Comparison of ENCODE assay signal across 8 cellular contexts in the genomic region with DNA sequence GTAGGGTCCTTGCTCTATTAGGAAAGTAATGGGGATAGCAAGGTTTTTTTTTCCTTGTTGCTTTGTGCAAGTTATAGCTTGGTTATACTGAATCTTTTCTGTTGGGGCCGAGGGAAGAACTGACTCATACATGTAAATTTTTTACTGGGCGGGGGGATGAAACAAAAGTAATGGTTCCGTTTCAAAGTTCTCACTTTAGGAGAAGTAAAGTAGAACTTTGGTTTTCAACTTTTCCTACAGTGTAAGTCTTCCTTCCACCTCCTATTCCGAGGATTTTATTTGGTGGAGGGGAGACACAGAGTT. TPM values are rescaled to one million over a fixed set of nuclear protein-coding genes. Genes with fewer than 3 reads are reported as not detected.
DNase-seq lines count a peak whose midpoint lies in the region; ATAC-seq, FAIRE-seq and TF ChIP-seq lines count a peak whose summit lies in the region.

No MANE protein-coding gene starts in this region.

- TF ChIP-seq CTCF in MCF 10A (IDR thresholded peaks at IDR 0.05; ENCODE audit: unreplicated experiment) = no peak

- peak overlapping the region; percentile 95 for H3K27ac ChIP-seq in subcutaneous abdominal adipose tissue (ENCODE audit: low read depth, low read length)

- CTCF ChIA-PET in MCF 10A (lab: Yijun Ruan, JAX) = interaction anchor here (1.0 to 2.0 kb wide), 4 partner anchors 14 to 34 kb away, joined by 3 to 6 read pairs (median 3); no protein-coding TSS in a partner anchor

- ATAC-seq in memory B cell (ENCODE audit: low read depth) = peak; percentile 16
- ATAC-seq in GM19452 (IDR thresholded peaks at IDR 0.05; ENCODE audit: unreplicated experiment) = no peak

- H3K27me3 Mint-ChIP-seq in MCF 10A (ENCODE audit: insufficient read depth, unreplicated experiment) = no peaks in the 10 kb centered on the region
- H3K27me3 Mint-ChIP-seq in memory B cell = no peaks in the 10 kb centered on the region

- FAIRE-seq in GM19239 (lab: Jason Lieb, UNC) (peak; percentile 91), RCC 7860 (lab: Jason Lieb, UNC) (no peak)

- DNase-seq in ACHN = peak; percentile 51
- DNase-seq in GM19239 (ENCODE audit: insufficient read length, low spot score) = no peak
- peak; percentile 52 for DNase-seq in OCI-M1 (lab: John Stamatoyannopoulos, UW)
- peak; percentile 25 for DNase-seq in MCF 10A (ENCODE audit: unreplicated experiment)
- peak in 1 of 2 donors; percentile 28 for DNase-seq in memory B cell (ENCODE audit: low spot score in 2 of 2)
- DNase-seq in RCC 7860 (ENCODE audit: low spot score) = no peak

- H3K4me3 Mint-ChIP-seq in MCF 10A (ENCODE audit: unreplicated experiment) = peak overlapping the region; percentile 83
- H3K4me3 Mint-ChIP-seq in memory B cell = peak overlapping the region; percentile 97

- peak overlapping the region; percentile 39 to 95 (median 92) for H3K9ac ChIP-seq in subcutaneous abdominal adipose tissue (ENCODE audit: low read length in 5 of 5)

- H3K36me3 Mint-ChIP-seq in MCF 10A (ENCODE audit: insufficient read depth, unreplicated experiment) (peaks cover 6% of the 10 kb centered on the region), memory B cell (peaks cover 9% of the 10 kb centered on the region)

- peak overlapping the region; percentile 83 to 94 (median 87) for H3K4me3 ChIP-seq in subcutaneous abdominal adipose tissue (ENCODE audit: low read depth in 1 of 5, low read length in 5 of 5)

- H3K27ac Mint-ChIP-seq in MCF 10A (ENCODE audit: low read depth, unreplicated experiment) (peak overlapping the region; percentile 94), memory B cell (peak overlapping the region; percentile 99)

- in situ Hi-C loops in ACHN (cut with HindIII; ENCODE audit: low pct_ligation_motif_present, low pct_unique_long_range_greater_than_20kb, low sequenced_read_pairs) = no loop called here

- POLR2A ChIA-PET in MCF 10A (lab: Yijun Ruan, JAX) = interaction anchor here (0.6 to 4.9 kb wide), 24 partner anchors 9 to 702 kb away, joined by 3 to 60 read pairs (median 5); a partner anchor contains a TSS

- intact Hi-C loops in MCF 10A (cut with micrococcal nuclease) = loop anchor here (2.0 to 10.0 kb wide), 2 partner anchors 230 to 382 kb away; no protein-coding TSS in a partner anchor

- no peaks in the 10 kb centered on the region for H3K9me3 ChIP-seq in subcutaneous abdominal adipose tissue (ENCODE audit: control insufficient read depth in 5 of 5, low read length in 5 of 5)

- H3K4me1 ChIP-seq in subcutaneous abdominal adipose tissue (ENCODE audit: control insufficient read depth in 5 of 5, insufficient read depth in 5 of 5, low read length in 5 of 5) = peaks cover 0 to 26% (median 26%) of the 10 kb centered on the region in 5 donors

- BruUV-seq in MCF 10A (replicated peaks; lab: Mats Ljungman, UMichigan) = no TSS peak

- H3K9me3 Mint-ChIP-seq in MCF 10A (ENCODE audit: unreplicated experiment) = no peaks in the 10 kb centered on the region
- no peaks in the 10 kb centered on the region for H3K9me3 Mint-ChIP-seq in memory B cell

- no peaks in the 10 kb centered on the region for H3K27me3 ChIP-seq in subcutaneous abdominal adipose tissue (ENCODE audit: control insufficient read depth in 5 of 5, insufficient read depth in 4 of 5, low read length in 5 of 5)

- peaks cover 11% of the 10 kb centered on the region for H3K4me1 Mint-ChIP-seq in MCF 10A (ENCODE audit: insufficient read depth, unreplicated experiment)
- peaks cover 17% of the 10 kb centered on the region for H3K4me1 Mint-ChIP-seq in memory B cell

- H3K36me3 ChIP-seq in subcutaneous abdominal adipose tissue (ENCODE audit: control insufficient read depth in 5 of 5, insufficient read depth in 5 of 5, low read length in 5 of 5) = no peaks in the 10 kb centered on the region

RNA-seq across cellular contexts. Expression of a gene that starts 1.1 kb away (rescaled TPM):
- 24.2 and 24.7 TPM in 2 replicates for total RNA-seq in MCF 10A (2022)

Comparison
In these comparisons a context has a peak if more than half of its experiments do, and no peak if none do; other contexts are left out.
1. DNase-seq: peak in ACHN (single experiment), OCI-M1 (single experiment) and MCF 10A (single experiment); none in GM19239 (single experiment) and RCC 7860 (single experiment).